9 cellular contexts compared by ENCODE assay signal in genomic region chr1:169460193-169460833, GRCh38. TPM values are rescaled to one million over a fixed set of nuclear protein-coding genes. Genes with fewer than 3 reads are reported as not detected.
DNase-seq lines count a peak whose midpoint lies in the region; ATAC-seq, FAIRE-seq and TF ChIP-seq lines count a peak whose summit lies in the region.
"Had no signal": no experiment of that assay in that cellular context is flagged by ENCODE, and none has a peak within 500 bp of the region (broad histone marks: within the 10 kb centered on the region; RNA-seq: fewer than 3 reads in every experiment).

No MANE protein-coding gene starts in this region.

- H3K27me3 ChIP-seq in uterus = no peaks in the 10 kb centered on the region

- H3K27ac Mint-ChIP-seq in activated T-helper 1 cell treated with anti-CD3 and anti-CD28 coated beads, Interleukin-12 subunit alpha, Interleukin-12 subunit beta, Interleukin-2, Interleukin-4 antibody, amounts not matched to agents 30 ng/mL and 10 ng/mL and 1 ng/mL, durations not matched to agents 14 hours and 24 hours and 36 hours = peak overlapping the region; percentile 56

- peak; percentile 72 for FAIRE-seq in GM12891 (lab: Jason Lieb, UNC)

- TF ChIP-seq POLR2A in GM12891 (IDR thresholded peaks at IDR 0.05; ENCODE audit: low read depth, low read length) (no peak), uterus (IDR thresholded peaks at IDR 0.05) (no peak), lower leg skin (IDR thresholded peaks at IDR 0.05) (no peak)

- peaks cover 3% of the 10 kb centered on the region for H3K27me3 Mint-ChIP-seq in activated T-helper 1 cell treated with anti-CD3 and anti-CD28 coated beads, Interleukin-12 subunit alpha, Interleukin-12 subunit beta, Interleukin-2, Interleukin-4 antibody, amounts not matched to agents 30 ng/mL and 10 ng/mL and 1 ng/mL, durations not matched to agents 14 hours and 24 hours and 36 hours (ENCODE audit: insufficient read depth)

- ATAC-seq in left ventricle myocardium superior (peak; percentile 70), sciatic nerve (peak; percentile 72)

- H3K27ac ChIP-seq in uterus = no peak overlapping the region
- H3K27ac ChIP-seq: tibial artery had no signal

- no peak for TF ChIP-seq CTCF in uterus (IDR thresholded peaks at IDR 0.05)
- TF ChIP-seq CTCF in lower leg skin (IDR thresholded peaks at IDR 0.05) = no peak

- H3K9me3 ChIP-seq in uterus = peaks cover 0 to 4% of the 10 kb centered on the region in 2 donors

- H3K4me1 Mint-ChIP-seq in activated T-helper 1 cell treated with anti-CD3 and anti-CD28 coated beads, Interleukin-12 subunit alpha, Interleukin-12 subunit beta, Interleukin-2, Interleukin-4 antibody, amounts not matched to agents 30 ng/mL and 10 ng/mL and 1 ng/mL, durations not matched to agents 14 hours and 24 hours and 36 hours (ENCODE audit: low read depth) = peaks cover 21% of the 10 kb centered on the region

- 9 to 12% methylated on average over 35 of the region's 35 CpGs for WGBS in lower leg skin, 2 donors

- H3K4me3 Mint-ChIP-seq in activated T-helper 1 cell treated with anti-CD3 and anti-CD28 coated beads, Interleukin-12 subunit alpha, Interleukin-12 subunit beta, Interleukin-2, Interleukin-4 antibody, amounts not matched to agents 30 ng/mL and 10 ng/mL and 1 ng/mL, durations not matched to agents 14 hours and 24 hours and 36 hours = peak overlapping the region; percentile 64

- H3K4me1 ChIP-seq in uterus = no peaks in the 10 kb centered on the region

- peaks cover 11% of the 10 kb centered on the region for H3K9me3 Mint-ChIP-seq in activated T-helper 1 cell treated with anti-CD3 and anti-CD28 coated beads, Interleukin-12 subunit alpha, Interleukin-12 subunit beta, Interleukin-2, Interleukin-4 antibody, amounts not matched to agents 30 ng/mL and 10 ng/mL and 1 ng/mL, durations not matched to agents 14 hours and 24 hours and 36 hours

- DNase-seq in GM12891 (ENCODE audit: insufficient read length, low spot score) (no peak), left ventricle myocardium superior (no peak), sciatic nerve (ENCODE audit: low spot score) (no peak), uterus (no peak), NCI-H510A treated with DMSO at 0.1 percent for 48 hours (lab: John Stamatoyannopoulos, UW) (no peak), NCI-H774 (lab: John Stamatoyannopoulos, UW) (no peak), lower leg skin (ENCODE audit: low spot score in 2 of 2) (no peak)
- peak; percentile 29 for DNase-seq in activated T-helper 1 cell treated with anti-CD3 and anti-CD28 coated beads, Interleukin-12 subunit alpha, Interleukin-12 subunit beta, Interleukin-2, Interleukin-4 antibody, amounts not matched to agents 30 ng/mL and 10 ng/mL and 1 ng/mL, durations not matched to agents 14 hours and 24 hours and 36 hours (ENCODE audit: low spot score)
- DNase-seq: tibial artery had no signal

- intact Hi-C loops in activated T-helper 1 cell treated with anti-CD3 and anti-CD28 coated beads, Interleukin-12 subunit alpha, Interleukin-12 subunit beta, Interleukin-2, Interleukin-4 antibody, amounts not matched to agents 30 ng/mL and 10 ng/mL and 1 ng/mL, durations not matched to agents 14 hours and 24 hours and 36 hours (cut with micrococcal nuclease) = no loop called here
- intact Hi-C loops in left ventricle myocardium superior (cut with micrococcal nuclease) (no loop called here), sciatic nerve (cut with DNase I) (no loop called here), uterus (cut with DNase I; ENCODE audit: low total_unique reads) (no loop called here), lower leg skin (cut with DNase I; ENCODE audit: low total_unique reads) (no loop called here)

- peaks cover 14% of the 10 kb centered on the region for H3K36me3 Mint-ChIP-seq in activated T-helper 1 cell treated with anti-CD3 and anti-CD28 coated beads, Interleukin-12 subunit alpha, Interleukin-12 subunit beta, Interleukin-2, Interleukin-4 antibody, amounts not matched to agents 30 ng/mL and 10 ng/mL and 1 ng/mL, durations not matched to agents 14 hours and 24 hours and 36 hours (ENCODE audit: low read depth)

- no peaks in the 10 kb centered on the region for H3K36me3 ChIP-seq in uterus

- peak overlapping the region in 1 of 2 donors; percentile 8 for H3K4me3 ChIP-seq in uterus
- no peak overlapping the region for H3K4me3 ChIP-seq in lower leg skin (ENCODE audit: low read depth, poor library complexity, severe bottlenecking)
- H3K4me3 ChIP-seq: tibial artery had no signal

TF ChIP-seq in GM12891, 5 proteins besides CTCF, POLR2A, EP300 and RAD21:
- TF ChIP-seq POLR2AphosphoS5 (IDR thresholded peaks at IDR 0.05; ENCODE audit: low read depth, low read length) (no peak), SPI1 (IDR thresholded peaks at IDR 0.05; ENCODE audit: low read depth, low read length) (no peak), TAF1 (IDR thresholded peaks at IDR 0.05; ENCODE audit: low read depth, low read length) (no peak), POU2F2 (IDR thresholded peaks at IDR 0.05; ENCODE audit: low read depth, low read length) (no peak), PAX5 (IDR thresholded peaks at IDR 0.05; ENCODE audit: insufficient read depth, low read length, severe bottlenecking) (no peak)

RNA-seq across cellular contexts. Expression of gene SLC19A2, which starts 25.4 kb away (rescaled TPM):
- polyA plus RNA-seq in GM12891 (2012; ENCODE audit: low read depth, missing spikeins) = 0.90 TPM
- 12.8 and 14.0 TPM in 2 replicates for total RNA-seq in activated T-helper 1 cell treated with anti-CD3 and anti-CD28 coated beads, Interleukin-12 subunit alpha, Interleukin-12 subunit beta, Interleukin-2, Interleukin-4 antibody, amounts not matched to agents 30 ng/mL and 10 ng/mL and 1 ng/mL, durations not matched to agents 14 hours and 24 hours and 36 hours
- 18.2 TPM for total RNA-seq in left ventricle myocardium superior
- 7.0 TPM for total RNA-seq in sciatic nerve
- 10 to 100 TPM; 12.6 to 52.4 (median 16.7) TPM for total RNA-seq in uterus
- 10 to 100 TPM; 25.2 to 37.4 (median 35.1) TPM for total RNA-seq in lower leg skin

RNA-seq across cellular contexts. Expression of gene CCDC181, which starts 33.0 kb away (rescaled TPM):
- 0.18 TPM for polyA plus RNA-seq in GM12891 (2012; ENCODE audit: low read depth, missing spikeins)
- total RNA-seq in activated T-helper 1 cell treated with anti-CD3 and anti-CD28 coated beads, Interleukin-12 subunit alpha, Interleukin-12 subunit beta, Interleukin-2, Interleukin-4 antibody, amounts not matched to agents 30 ng/mL and 10 ng/mL and 1 ng/mL, durations not matched to agents 14 hours and 24 hours and 36 hours = not detected in 2 replicates
- total RNA-seq in left ventricle myocardium superior = 0.47 TPM
- total RNA-seq in sciatic nerve = 2.1 TPM
- 1 to 10 TPM in 3 of 4 donors, not detected in 1; 1.0 to 5.2 (median 3.0) TPM for total RNA-seq in uterus
- total RNA-seq in lower leg skin = not detected
